1 cellular context compared by ENCODE assay signal in the genomic region with DNA sequence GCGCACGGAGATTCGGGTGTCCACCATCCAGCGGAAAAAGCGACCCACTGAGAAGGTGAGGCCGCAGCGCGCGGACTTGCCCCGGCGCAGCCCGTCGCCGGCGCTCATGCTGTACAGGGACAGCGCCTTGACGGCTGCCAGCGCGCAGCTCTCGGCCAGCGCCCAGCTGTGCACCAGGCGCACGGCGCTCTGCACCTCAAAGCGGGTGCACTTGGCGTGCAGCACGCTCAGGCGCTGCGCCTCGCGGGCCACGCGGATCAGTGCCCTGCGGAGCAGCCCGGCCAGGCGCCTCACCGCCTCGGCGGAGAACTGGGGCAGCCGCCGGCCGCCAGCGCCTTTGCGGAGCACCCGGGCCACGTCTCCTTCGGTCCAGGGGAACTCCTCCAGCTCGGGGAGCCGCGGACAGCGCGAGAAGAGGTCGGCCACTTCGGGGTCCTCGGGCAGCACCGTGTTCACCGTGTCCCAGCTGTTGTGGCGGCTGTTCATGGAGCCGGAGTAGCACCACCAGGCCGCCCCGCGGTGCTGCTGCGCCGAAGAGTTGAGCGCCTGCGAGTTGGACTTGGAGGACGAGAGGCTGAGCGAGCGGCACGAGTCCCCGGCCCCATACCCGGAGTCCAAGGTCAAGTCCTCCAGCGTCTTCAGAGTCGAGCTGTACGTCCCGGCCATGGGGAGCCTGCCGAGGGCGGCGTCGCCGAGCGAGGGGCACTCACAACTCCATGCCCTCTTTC.
TF ChIP-seq lines count a peak whose summit lies in the region.

No MANE protein-coding gene starts in this region.

TF ChIP-seq in HepG2, 621 proteins besides CTCF, POLR2A, EP300 and RAD21 (continued from another document and continues in another):
- TF ChIP-seq, protein P1, sequence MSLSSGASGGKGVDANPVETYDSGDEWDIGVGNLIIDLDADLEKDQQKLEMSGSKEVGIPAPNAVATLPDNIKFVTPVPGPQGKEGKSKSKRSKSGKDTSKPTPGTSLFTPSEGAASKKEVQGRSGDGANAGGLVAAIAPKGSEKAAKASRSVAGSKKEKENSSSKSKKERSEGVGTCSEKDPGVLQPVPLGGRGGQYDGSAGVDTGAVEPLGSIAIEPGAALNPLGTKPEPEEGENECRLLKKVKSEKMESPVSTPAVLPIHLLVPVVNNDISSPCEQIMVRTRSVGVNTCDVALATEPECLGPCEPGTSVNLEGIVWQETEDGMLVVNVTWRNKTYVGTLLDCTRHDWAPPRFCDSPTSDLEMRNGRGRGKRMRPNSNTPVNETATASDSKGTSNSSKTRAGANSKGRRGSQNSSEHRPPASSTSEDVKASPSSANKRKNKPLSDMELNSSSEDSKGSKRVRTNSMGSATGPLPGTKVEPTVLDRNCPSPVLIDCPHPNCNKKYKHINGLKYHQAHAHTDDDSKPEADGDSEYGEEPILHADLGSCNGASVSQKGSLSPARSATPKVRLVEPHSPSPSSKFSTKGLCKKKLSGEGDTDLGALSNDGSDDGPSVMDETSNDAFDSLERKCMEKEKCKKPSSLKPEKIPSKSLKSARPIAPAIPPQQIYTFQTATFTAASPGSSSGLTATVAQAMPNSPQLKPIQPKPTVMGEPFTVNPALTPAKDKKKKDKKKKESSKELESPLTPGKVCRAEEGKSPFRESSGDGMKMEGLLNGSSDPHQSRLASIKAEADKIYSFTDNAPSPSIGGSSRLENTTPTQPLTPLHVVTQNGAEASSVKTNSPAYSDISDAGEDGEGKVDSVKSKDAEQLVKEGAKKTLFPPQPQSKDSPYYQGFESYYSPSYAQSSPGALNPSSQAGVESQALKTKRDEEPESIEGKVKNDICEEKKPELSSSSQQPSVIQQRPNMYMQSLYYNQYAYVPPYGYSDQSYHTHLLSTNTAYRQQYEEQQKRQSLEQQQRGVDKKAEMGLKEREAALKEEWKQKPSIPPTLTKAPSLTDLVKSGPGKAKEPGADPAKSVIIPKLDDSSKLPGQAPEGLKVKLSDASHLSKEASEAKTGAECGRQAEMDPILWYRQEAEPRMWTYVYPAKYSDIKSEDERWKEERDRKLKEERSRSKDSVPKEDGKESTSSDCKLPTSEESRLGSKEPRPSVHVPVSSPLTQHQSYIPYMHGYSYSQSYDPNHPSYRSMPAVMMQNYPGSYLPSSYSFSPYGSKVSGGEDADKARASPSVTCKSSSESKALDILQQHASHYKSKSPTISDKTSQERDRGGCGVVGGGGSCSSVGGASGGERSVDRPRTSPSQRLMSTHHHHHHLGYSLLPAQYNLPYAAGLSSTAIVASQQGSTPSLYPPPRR (CRISPR knock-in tag; IDR thresholded peaks at IDR 0.05; ENCODE audit: borderline replicate concordance): no peak
- TF ChIP-seq NCOA1 (CRISPR knock-in tag; IDR thresholded peaks at IDR 0.05) (no peak), SATB2 (CRISPR knock-in tag; IDR thresholded peaks at IDR 0.05) (0 out of 2 replicates have a peak, but pooled peaks have one; percentile 45), ZNF143 (CRISPR knock-in tag; IDR thresholded peaks at IDR 0.05) (no peak), CEBPG (CRISPR knock-in tag; IDR thresholded peaks at IDR 0.05) (no peak), ETV6 (CRISPR knock-in tag; conservative IDR thresholded peaks at IDR 0.05) (no peak; the same call in 1 of the 2 replicates), HDAC2 (CRISPR knock-in tag; IDR thresholded peaks at IDR 0.05) (peak; percentile 6; the same call in 1 of the 2 replicates), MYC (CRISPR knock-in tag; IDR thresholded peaks at IDR 0.05; ENCODE audit: borderline replicate concordance) (peak; percentile 41; the same call in 1 of the 2 replicates), SP4 (CRISPR knock-in tag; IDR thresholded peaks at IDR 0.05) (no peak; the same call in 1 of the 2 replicates), ELF3 (CRISPR knock-in tag; IDR thresholded peaks at IDR 0.05) (0 out of 2 replicates have a peak, but pooled peaks have one; percentile 9), STAG1 (CRISPR knock-in tag; IDR thresholded peaks at IDR 0.05) (peak; percentile 4), JARID2 (CRISPR knock-in tag; IDR thresholded peaks at IDR 0.05; ENCODE audit: insufficient replicate concordance) (no peak), ELF4 (CRISPR knock-in tag; IDR thresholded peaks at IDR 0.05; ENCODE audit: borderline replicate concordance) (no peak), MLLT10 (CRISPR knock-in tag; IDR thresholded peaks at IDR 0.05) (no peak), ZNF713 (CRISPR knock-in tag; IDR thresholded peaks at IDR 0.05) (no peak), CHCHD3 (CRISPR knock-in tag; IDR thresholded peaks at IDR 0.05) (0 out of 2 replicates have a peak, but pooled peaks have one; percentile 24), PTBP1 (IDR thresholded peaks at IDR 0.05; ENCODE audit: low read depth, low read length, poor library complexity, severe bottlenecking) (no peak), ZFAT (CRISPR knock-in tag; conservative IDR thresholded peaks at IDR 0.05) (no peak), DMAP1 (CRISPR knock-in tag; IDR thresholded peaks at IDR 0.05) (0 out of 2 replicates have a peak, but pooled peaks have one; percentile 11), RBFOX2 (IDR thresholded peaks at IDR 0.05; ENCODE audit: low read depth, low read length) (peak; percentile 73), ZNF7 (CRISPR knock-in tag; IDR thresholded peaks at IDR 0.05) (no peak), ZNF589 (CRISPR knock-in tag; conservative IDR thresholded peaks at IDR 0.05) (peak; percentile 20; the same call in 1 of the 2 replicates), ZSCAN20 (CRISPR knock-in tag; IDR thresholded peaks at IDR 0.05; ENCODE audit: borderline replicate concordance) (no peak), JUND (CRISPR knock-in tag; IDR thresholded peaks at IDR 0.05) (no peak), ATF7 (IDR thresholded peaks at IDR 0.05) (no peak), ATF7 (CRISPR knock-in tag; IDR thresholded peaks at IDR 0.05) (no peak), THYN1 (CRISPR knock-in tag; IDR thresholded peaks at IDR 0.05; ENCODE audit: borderline replicate concordance, low read depth) (no peak), ZNF788 (CRISPR knock-in tag; IDR thresholded peaks at IDR 0.05; ENCODE audit: borderline replicate concordance) (no peak), ZNF850 (CRISPR knock-in tag; conservative IDR thresholded peaks at IDR 0.05) (0 out of 2 replicates have a peak, but pooled peaks have one; percentile 22), KDM5A (IDR thresholded peaks at IDR 0.05; ENCODE audit: borderline replicate concordance, low read length) (no peak), PPARG (CRISPR knock-in tag; conservative IDR thresholded peaks at IDR 0.05) (no peak), ZNF232 (CRISPR knock-in tag; IDR thresholded peaks at IDR 0.05; ENCODE audit: borderline replicate concordance) (0 out of 2 replicates have a peak, but pooled peaks have one; percentile 13), MED13 (CRISPR knock-in tag; IDR thresholded peaks at IDR 0.05) (no peak)
- TF ChIP-seq, protein P2, sequence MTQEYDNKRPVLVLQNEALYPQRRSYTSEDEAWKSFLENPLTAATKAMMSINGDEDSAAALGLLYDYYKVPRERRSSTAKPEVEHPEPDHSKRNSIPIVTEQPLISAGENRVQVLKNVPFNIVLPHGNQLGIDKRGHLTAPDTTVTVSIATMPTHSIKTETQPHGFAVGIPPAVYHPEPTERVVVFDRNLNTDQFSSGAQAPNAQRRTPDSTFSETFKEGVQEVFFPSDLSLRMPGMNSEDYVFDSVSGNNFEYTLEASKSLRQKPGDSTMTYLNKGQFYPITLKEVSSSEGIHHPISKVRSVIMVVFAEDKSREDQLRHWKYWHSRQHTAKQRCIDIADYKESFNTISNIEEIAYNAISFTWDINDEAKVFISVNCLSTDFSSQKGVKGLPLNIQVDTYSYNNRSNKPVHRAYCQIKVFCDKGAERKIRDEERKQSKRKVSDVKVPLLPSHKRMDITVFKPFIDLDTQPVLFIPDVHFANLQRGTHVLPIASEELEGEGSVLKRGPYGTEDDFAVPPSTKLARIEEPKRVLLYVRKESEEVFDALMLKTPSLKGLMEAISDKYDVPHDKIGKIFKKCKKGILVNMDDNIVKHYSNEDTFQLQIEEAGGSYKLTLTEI (CRISPR knock-in tag; conservative IDR thresholded peaks at IDR 0.05): no peak
- TF ChIP-seq, protein P3, sequence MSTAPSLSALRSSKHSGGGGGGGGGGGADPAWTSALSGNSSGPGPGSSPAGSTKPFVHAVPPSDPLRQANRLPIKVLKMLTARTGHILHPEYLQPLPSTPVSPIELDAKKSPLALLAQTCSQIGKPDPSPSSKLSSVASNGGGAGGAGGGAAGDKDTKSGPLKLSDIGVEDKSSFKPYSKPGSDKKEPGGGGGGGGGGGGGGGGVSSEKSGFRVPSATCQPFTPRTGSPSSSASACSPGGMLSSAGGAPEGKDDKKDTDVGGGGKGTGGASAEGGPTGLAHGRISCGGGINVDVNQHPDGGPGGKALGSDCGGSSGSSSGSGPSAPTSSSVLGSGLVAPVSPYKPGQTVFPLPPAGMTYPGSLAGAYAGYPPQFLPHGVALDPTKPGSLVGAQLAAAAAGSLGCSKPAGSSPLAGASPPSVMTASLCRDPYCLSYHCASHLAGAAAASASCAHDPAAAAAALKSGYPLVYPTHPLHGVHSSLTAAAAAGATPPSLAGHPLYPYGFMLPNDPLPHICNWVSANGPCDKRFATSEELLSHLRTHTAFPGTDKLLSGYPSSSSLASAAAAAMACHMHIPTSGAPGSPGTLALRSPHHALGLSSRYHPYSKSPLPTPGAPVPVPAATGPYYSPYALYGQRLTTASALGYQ (CRISPR knock-in tag; IDR thresholded peaks at IDR 0.05): no peak
- TF ChIP-seq, protein P4, sequence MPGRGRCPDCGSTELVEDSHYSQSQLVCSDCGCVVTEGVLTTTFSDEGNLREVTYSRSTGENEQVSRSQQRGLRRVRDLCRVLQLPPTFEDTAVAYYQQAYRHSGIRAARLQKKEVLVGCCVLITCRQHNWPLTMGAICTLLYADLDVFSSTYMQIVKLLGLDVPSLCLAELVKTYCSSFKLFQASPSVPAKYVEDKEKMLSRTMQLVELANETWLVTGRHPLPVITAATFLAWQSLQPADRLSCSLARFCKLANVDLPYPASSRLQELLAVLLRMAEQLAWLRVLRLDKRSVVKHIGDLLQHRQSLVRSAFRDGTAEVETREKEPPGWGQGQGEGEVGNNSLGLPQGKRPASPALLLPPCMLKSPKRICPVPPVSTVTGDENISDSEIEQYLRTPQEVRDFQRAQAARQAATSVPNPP (CRISPR knock-in tag; IDR thresholded peaks at IDR 0.05): no peak; the same call in 1 of the 2 replicates
- TF ChIP-seq, protein P5, sequence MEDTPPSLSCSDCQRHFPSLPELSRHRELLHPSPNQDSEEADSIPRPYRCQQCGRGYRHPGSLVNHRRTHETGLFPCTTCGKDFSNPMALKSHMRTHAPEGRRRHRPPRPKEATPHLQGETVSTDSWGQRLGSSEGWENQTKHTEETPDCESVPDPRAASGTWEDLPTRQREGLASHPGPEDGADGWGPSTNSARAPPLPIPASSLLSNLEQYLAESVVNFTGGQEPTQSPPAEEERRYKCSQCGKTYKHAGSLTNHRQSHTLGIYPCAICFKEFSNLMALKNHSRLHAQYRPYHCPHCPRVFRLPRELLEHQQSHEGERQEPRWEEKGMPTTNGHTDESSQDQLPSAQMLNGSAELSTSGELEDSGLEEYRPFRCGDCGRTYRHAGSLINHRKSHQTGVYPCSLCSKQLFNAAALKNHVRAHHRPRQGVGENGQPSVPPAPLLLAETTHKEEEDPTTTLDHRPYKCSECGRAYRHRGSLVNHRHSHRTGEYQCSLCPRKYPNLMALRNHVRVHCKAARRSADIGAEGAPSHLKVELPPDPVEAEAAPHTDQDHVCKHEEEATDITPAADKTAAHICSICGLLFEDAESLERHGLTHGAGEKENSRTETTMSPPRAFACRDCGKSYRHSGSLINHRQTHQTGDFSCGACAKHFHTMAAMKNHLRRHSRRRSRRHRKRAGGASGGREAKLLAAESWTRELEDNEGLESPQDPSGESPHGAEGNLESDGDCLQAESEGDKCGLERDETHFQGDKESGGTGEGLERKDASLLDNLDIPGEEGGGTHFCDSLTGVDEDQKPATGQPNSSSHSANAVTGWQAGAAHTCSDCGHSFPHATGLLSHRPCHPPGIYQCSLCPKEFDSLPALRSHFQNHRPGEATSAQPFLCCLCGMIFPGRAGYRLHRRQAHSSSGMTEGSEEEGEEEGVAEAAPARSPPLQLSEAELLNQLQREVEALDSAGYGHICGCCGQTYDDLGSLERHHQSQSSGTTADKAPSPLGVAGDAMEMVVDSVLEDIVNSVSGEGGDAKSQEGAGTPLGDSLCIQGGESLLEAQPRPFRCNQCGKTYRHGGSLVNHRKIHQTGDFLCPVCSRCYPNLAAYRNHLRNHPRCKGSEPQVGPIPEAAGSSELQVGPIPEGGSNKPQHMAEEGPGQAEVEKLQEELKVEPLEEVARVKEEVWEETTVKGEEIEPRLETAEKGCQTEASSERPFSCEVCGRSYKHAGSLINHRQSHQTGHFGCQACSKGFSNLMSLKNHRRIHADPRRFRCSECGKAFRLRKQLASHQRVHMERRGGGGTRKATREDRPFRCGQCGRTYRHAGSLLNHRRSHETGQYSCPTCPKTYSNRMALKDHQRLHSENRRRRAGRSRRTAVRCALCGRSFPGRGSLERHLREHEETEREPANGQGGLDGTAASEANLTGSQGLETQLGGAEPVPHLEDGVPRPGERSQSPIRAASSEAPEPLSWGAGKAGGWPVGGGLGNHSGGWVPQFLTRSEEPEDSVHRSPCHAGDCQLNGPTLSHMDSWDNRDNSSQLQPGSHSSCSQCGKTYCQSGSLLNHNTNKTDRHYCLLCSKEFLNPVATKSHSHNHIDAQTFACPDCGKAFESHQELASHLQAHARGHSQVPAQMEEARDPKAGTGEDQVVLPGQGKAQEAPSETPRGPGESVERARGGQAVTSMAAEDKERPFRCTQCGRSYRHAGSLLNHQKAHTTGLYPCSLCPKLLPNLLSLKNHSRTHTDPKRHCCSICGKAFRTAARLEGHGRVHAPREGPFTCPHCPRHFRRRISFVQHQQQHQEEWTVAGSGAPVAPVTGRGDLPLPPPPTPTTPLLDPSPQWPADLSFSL (CRISPR knock-in tag; IDR thresholded peaks at IDR 0.05): no peak
- TF ChIP-seq, protein P6, sequence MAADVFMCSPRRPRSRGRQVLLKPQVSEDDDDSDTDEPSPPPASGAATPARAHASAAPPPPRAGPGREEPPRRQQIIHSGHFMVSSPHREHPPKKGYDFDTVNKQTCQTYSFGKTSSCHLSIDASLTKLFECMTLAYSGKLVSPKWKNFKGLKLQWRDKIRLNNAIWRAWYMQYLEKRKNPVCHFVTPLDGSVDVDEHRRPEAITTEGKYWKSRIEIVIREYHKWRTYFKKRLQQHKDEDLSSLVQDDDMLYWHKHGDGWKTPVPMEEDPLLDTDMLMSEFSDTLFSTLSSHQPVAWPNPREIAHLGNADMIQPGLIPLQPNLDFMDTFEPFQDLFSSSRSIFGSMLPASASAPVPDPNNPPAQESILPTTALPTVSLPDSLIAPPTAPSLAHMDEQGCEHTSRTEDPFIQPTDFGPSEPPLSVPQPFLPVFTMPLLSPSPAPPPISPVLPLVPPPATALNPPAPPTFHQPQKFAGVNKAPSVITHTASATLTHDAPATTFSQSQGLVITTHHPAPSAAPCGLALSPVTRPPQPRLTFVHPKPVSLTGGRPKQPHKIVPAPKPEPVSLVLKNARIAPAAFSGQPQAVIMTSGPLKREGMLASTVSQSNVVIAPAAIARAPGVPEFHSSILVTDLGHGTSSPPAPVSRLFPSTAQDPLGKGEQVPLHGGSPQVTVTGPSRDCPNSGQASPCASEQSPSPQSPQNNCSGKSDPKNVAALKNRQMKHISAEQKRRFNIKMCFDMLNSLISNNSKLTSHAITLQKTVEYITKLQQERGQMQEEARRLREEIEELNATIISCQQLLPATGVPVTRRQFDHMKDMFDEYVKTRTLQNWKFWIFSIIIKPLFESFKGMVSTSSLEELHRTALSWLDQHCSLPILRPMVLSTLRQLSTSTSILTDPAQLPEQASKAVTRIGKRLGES (CRISPR knock-in tag; IDR thresholded peaks at IDR 0.05; ENCODE audit: borderline replicate concordance): no peak
